ENCODE assay signal across 1 cellular context in the genomic region with DNA sequence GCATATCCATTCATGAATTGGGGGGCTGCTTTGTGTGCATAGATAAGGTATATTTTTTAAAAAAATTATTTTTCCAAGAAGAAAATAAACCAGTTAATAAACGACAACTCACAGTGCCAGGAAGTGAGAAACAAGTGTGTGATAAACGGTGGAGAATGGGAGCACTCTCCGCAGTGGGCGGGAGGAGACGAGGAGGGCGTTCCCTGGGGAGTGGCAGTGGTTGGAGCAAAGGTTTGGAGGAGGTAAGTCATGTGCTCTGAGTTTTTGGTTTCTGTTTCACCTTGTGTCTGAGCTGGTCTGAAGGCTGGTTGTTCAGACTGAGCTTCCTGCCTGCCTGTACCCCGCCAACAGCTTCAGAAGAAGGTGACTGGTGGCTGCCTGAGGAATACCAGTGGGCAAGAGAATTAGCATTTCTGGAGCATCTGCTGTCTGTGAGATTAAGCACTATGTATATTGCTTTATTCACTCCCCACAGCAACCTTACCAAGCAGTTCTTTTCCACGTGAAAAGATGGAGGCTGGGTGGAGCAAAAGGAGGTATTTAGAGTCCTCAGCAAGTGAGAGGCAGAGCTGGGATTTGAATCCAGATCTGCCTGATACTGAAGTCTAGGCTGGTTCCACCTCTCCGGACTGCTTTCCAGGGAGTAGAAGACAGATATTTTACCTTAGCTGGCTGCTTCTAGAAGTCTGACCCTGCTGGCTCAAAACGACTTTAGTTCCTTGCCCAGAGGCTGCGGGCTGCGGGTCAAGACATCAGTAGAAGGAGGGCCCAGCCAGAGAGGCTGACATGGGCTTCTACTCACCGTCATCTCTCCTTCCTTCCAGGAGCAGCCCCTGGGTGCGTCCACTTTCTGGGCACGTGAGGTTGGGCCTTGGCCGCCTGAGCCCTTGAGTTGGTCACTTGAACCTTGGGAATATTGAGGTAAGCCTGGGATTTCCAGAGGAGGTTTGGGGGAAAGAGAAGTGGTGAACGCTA.
TF ChIP-seq lines count a peak whose summit lies in the region.

No MANE protein-coding gene starts in this region.

TF ChIP-seq in IMR-90, 13 proteins besides CTCF, POLR2A, EP300 and RAD21 (continued from another document):
- TF ChIP-seq CHD1 (IDR thresholded peaks at IDR 0.05; ENCODE audit: low read depth, low read length) (no peak), CEBPB (IDR thresholded peaks at IDR 0.05; ENCODE audit: low read depth, low read length) (no peak), MAFK (IDR thresholded peaks at IDR 0.05; ENCODE audit: low read depth, low read length) (no peak), SMC3 (IDR thresholded peaks at IDR 0.05; ENCODE audit: low read depth, low read length) (no peak)
